Comparison of ENCODE assay signal across 9 cellular contexts in genomic region chr12:106137456-106138278, GRCh38. TPM values are rescaled to one million over a fixed set of nuclear protein-coding genes. Genes with fewer than 3 reads are reported as not detected.
DNase-seq lines count a peak whose midpoint lies in the region; ATAC-seq, FAIRE-seq and TF ChIP-seq lines count a peak whose summit lies in the region.
"Had no signal": no experiment of that assay in that cellular context is flagged by ENCODE, and none has a peak within 500 bp of the region (broad histone marks: within the 10 kb centered on the region; RNA-seq: fewer than 3 reads in every experiment).

No MANE protein-coding gene starts in this region.

- H3K79me2 ChIP-seq in astrocyte (ENCODE audit: insufficient read depth, low read length) = peaks cover 87% of the 10 kb centered on the region

- peak overlapping the region; percentile 26 for H2AFZ ChIP-seq in astrocyte (ENCODE audit: low read depth, low read length)

- H3K36me3 Mint-ChIP-seq in astrocyte (ENCODE audit: low read depth, unreplicated experiment) = peaks cover 8% of the 10 kb centered on the region

- DNase-seq in NCI-H748 (lab: John Stamatoyannopoulos, UW; ENCODE audit: unreplicated experiment) (peak; percentile 15), NCI-H748 treated with DMSO at 0.1 percent for 48 hours (lab: John Stamatoyannopoulos, UW) (no peak), astrocyte (ENCODE audit: low read depth) (no peak), kidney epithelial cell (ENCODE audit: low read depth) (no peak), NOMO-1 treated with DMSO at 0.1 percent for 48 hours (lab: John Stamatoyannopoulos, UW; ENCODE audit: unreplicated experiment) (no peak)
- no peak for DNase-seq in activated CD8-positive, alpha-beta memory T cell treated with anti-CD3 and anti-CD28 coated beads for 24 hours

- ATAC-seq in HG02870 (IDR thresholded peaks at IDR 0.05; ENCODE audit: unreplicated experiment) = no peak

- no peaks in the 10 kb centered on the region for H3K9me3 Mint-ChIP-seq in astrocyte (ENCODE audit: unreplicated experiment)

- FAIRE-seq in astrocyte (lab: Jason Lieb, UNC) = no peak
- FAIRE-seq: TTC549 had no signal

- peak overlapping the region; percentile 97 for H3K4me3 Mint-ChIP-seq in astrocyte (ENCODE audit: unreplicated experiment)

- H3K4me3 ChIP-seq in astrocyte (ENCODE audit: insufficient read depth, low read depth, low read length) (peak overlapping the region; percentile 67), kidney epithelial cell (ENCODE audit: low read depth, low read length) (peak overlapping the region; percentile 81), stomach smooth muscle (ENCODE audit: low read length in 2 of 2) (peak overlapping the region; percentile 59 to 85)

- peaks cover 35% of the 10 kb centered on the region for H4K20me1 ChIP-seq in astrocyte (ENCODE audit: insufficient read depth, low read length)

- H3K4me1 ChIP-seq in astrocyte (ENCODE audit: insufficient read depth, low read length) (peaks cover 59% of the 10 kb centered on the region), stomach smooth muscle (ENCODE audit: control insufficient read depth, insufficient read depth, low read length) (peaks cover 66% of the 10 kb centered on the region)

- peak overlapping the region; percentile 93 for H3K27ac ChIP-seq in astrocyte (ENCODE audit: low read depth, low read length)
- peak overlapping the region; percentile 92 for H3K27ac ChIP-seq in stomach smooth muscle (ENCODE audit: low read length)

- H3K36me3 ChIP-seq in astrocyte (ENCODE audit: insufficient read depth, low read length) (no peaks in the 10 kb centered on the region), kidney epithelial cell (ENCODE audit: control insufficient read depth, insufficient read depth, low read length) (no peaks in the 10 kb centered on the region), stomach smooth muscle (ENCODE audit: control insufficient read depth in 2 of 2, insufficient read depth in 2 of 2, low read length in 2 of 2) (no peaks in the 10 kb centered on the region)

- H3K27me3 Mint-ChIP-seq in astrocyte (ENCODE audit: low read depth, unreplicated experiment) = no peaks in the 10 kb centered on the region

- H3K9me3 ChIP-seq in astrocyte (ENCODE audit: insufficient read depth, low read depth, low read length) = no peaks in the 10 kb centered on the region
- H3K9me3 ChIP-seq in stomach smooth muscle (ENCODE audit: control insufficient read depth in 2 of 2, low read length in 2 of 2) = no peaks in the 10 kb centered on the region

- peaks cover 44% of the 10 kb centered on the region for H3K4me1 Mint-ChIP-seq in astrocyte (ENCODE audit: low read depth, unreplicated experiment)

- H3K27me3 ChIP-seq in astrocyte (ENCODE audit: insufficient read depth, low read length) (no peaks in the 10 kb centered on the region), kidney epithelial cell (ENCODE audit: control insufficient read depth, insufficient read depth, low read length) (no peaks in the 10 kb centered on the region), stomach smooth muscle (ENCODE audit: control insufficient read depth in 1 of 2, insufficient read depth in 2 of 2, low read length in 2 of 2) (no peaks in the 10 kb centered on the region)

- peak overlapping the region; percentile 87 for H3K27ac Mint-ChIP-seq in astrocyte (ENCODE audit: unreplicated experiment)

- TF ChIP-seq CTCF in astrocyte (IDR thresholded peaks at IDR 0.05; ENCODE audit: insufficient read depth, low read depth, low read length) (no peak), kidney epithelial cell (IDR thresholded peaks at IDR 0.05; ENCODE audit: insufficient read depth, low read length, poor library complexity, severe bottlenecking) (no peak)

- H3K4me2 ChIP-seq in astrocyte (ENCODE audit: low read length) = peak overlapping the region; percentile 90

- H3K9ac ChIP-seq in astrocyte (ENCODE audit: low read length) (peak overlapping the region; percentile 95), stomach smooth muscle (ENCODE audit: low read length in 2 of 2) (no peak overlapping the region)

RNA-seq across cellular contexts. Expression of gene NUAK1, which starts 1.1 kb away (rescaled TPM):
- 94.0 and 96.1 TPM in 2 replicates for total RNA-seq in astrocyte
- total RNA-seq in kidney epithelial cell = 38.2 and 56.7 TPM in 2 replicates
